ENCODE assay signal across 31 cellular contexts in genomic region chr17:41531993-41532392, GRCh38. TPM values are rescaled to one million over a fixed set of nuclear protein-coding genes. Genes with fewer than 3 reads are reported as not detected.
"Had no signal": no experiment of that assay in that cellular context is flagged by ENCODE, and none has a peak within 500 bp of the region (broad histone marks: within the 10 kb centered on the region; RNA-seq: fewer than 3 reads in every experiment).

No MANE protein-coding gene starts in this region.

- H3K9me3 Mint-ChIP-seq: dendritic cell treated with granulocyte-macrophage colony-stimulating factor and Interleukin-4, amounts not matched to agents 40 ng/mL and 50 ng/mL, for 4 days; endodermal cell; natural killer cell treated with Interleukin-12 subunit alpha and Interleukin-12 subunit beta and Interleukin-15 and Interleukin-18, amount 100 ng/mL, for 72 hours; neural crest cell; stimulated activated naive B cell treated with anti-CD40 and anti-IgM and Interleukin-4, amounts not matched to agents 10 μg/mL and 1 μg/mL and 100 μg/mL, for 72 hours; stimulated activated naive CD8-positive, alpha-beta T cell treated with anti-CD3 and anti-CD28 coated beads, Interleukin-15, Interleukin-2, amounts not matched to agents 100 ng/mL and 50 ng/mL, for 24 hours had no signal

- DNase-seq: colonic mucosa; effector CD8-positive, alpha-beta T cell; endodermal cell; foreskin fibroblast; gastrocnemius medialis; head of caudate nucleus; left ventricle myocardium superior; naive B cell; nucleus accumbens; ovary; psoas muscle; right cardiac atrium; spleen; stimulated activated CD4-positive, alpha-beta T cell treated with anti-CD3 and anti-CD28 coated beads, Interleukin-4, amount 100 ng/mL, for 4 hours; stimulated activated naive B cell treated with anti-CD40 and anti-IgM and Interleukin-4, amounts not matched to agents 10 μg/mL and 1 μg/mL and 100 μg/mL, for 72 hours; transverse colon had no signal

- H3K4me3 Mint-ChIP-seq: dendritic cell treated with granulocyte-macrophage colony-stimulating factor and Interleukin-4, amounts not matched to agents 40 ng/mL and 50 ng/mL, for 4 days; endodermal cell; naive B cell; natural killer cell treated with Interleukin-12 subunit alpha and Interleukin-12 subunit beta and Interleukin-15 and Interleukin-18, amount 100 ng/mL, for 72 hours; neural crest cell; stimulated activated naive B cell treated with anti-CD40 and anti-IgM and Interleukin-4, amounts not matched to agents 10 μg/mL and 1 μg/mL and 100 μg/mL, for 72 hours; stimulated activated naive CD8-positive, alpha-beta T cell treated with anti-CD3 and anti-CD28 coated beads, Interleukin-15, Interleukin-2, amounts not matched to agents 100 ng/mL and 50 ng/mL, for 24 hours had no signal

- H3K36me3 ChIP-seq: colonic mucosa, gastrocnemius medialis, ovary, spleen, transverse colon, vagina had no signal

- H3K9me3 ChIP-seq: colonic mucosa, gastrocnemius medialis, ovary, psoas muscle, spleen, transverse colon, vagina had no signal

- FAIRE-seq: keratinocyte had no signal

- ATAC-seq: esophagus mucosa; gastrocnemius medialis; left ventricle myocardium superior; natural killer cell treated with Interleukin-12 subunit alpha and Interleukin-12 subunit beta and Interleukin-15 and Interleukin-18, amount 100 ng/mL, for 72 hours; psoas muscle; right cardiac atrium; stimulated activated naive B cell treated with anti-CD40 and anti-IgM and Interleukin-4, amounts not matched to agents 10 μg/mL and 1 μg/mL and 100 μg/mL, for 72 hours had no signal

- H3K36me3 Mint-ChIP-seq: natural killer cell treated with Interleukin-12 subunit alpha and Interleukin-12 subunit beta and Interleukin-15 and Interleukin-18, amount 100 ng/mL, for 72 hours; stimulated activated naive B cell treated with anti-CD40 and anti-IgM and Interleukin-4, amounts not matched to agents 10 μg/mL and 1 μg/mL and 100 μg/mL, for 72 hours had no signal

- H3K4me3 ChIP-seq: colonic mucosa, gastrocnemius medialis, ovary, psoas muscle, skin epidermis, spleen, transverse colon, vagina had no signal

- H3K27ac ChIP-seq: colonic mucosa, epithelial cell of prostate, gastrocnemius medialis, ovary, psoas muscle, skin epidermis, spleen, transverse colon, vagina had no signal

- H3K27me3 ChIP-seq: ovary, vagina had no signal

- H3K27ac Mint-ChIP-seq: dendritic cell treated with granulocyte-macrophage colony-stimulating factor and Interleukin-4, amounts not matched to agents 40 ng/mL and 50 ng/mL, for 4 days; endodermal cell; naive B cell; natural killer cell treated with Interleukin-12 subunit alpha and Interleukin-12 subunit beta and Interleukin-15 and Interleukin-18, amount 100 ng/mL, for 72 hours; stimulated activated naive B cell treated with anti-CD40 and anti-IgM and Interleukin-4, amounts not matched to agents 10 μg/mL and 1 μg/mL and 100 μg/mL, for 72 hours; stimulated activated naive CD8-positive, alpha-beta T cell treated with anti-CD3 and anti-CD28 coated beads, Interleukin-15, Interleukin-2, amounts not matched to agents 100 ng/mL and 50 ng/mL, for 24 hours had no signal

RNA-seq across cellular contexts. Expression of gene KRT19, which starts 3.9 kb away (rescaled TPM):
- total RNA-seq: natural killer cell treated with Interleukin-12 subunit alpha and Interleukin-12 subunit beta and Interleukin-15 and Interleukin-18, amount 100 ng/mL, for 72 hours had no signal

RNA-seq across cellular contexts. Expression of gene KRT15, which starts 13.3 kb away (rescaled TPM):
- total RNA-seq: chondrocyte; gastrocnemius medialis; mononuclear cell; natural killer cell treated with Interleukin-12 subunit alpha and Interleukin-12 subunit beta and Interleukin-15 and Interleukin-18, amount 100 ng/mL, for 72 hours; neural crest cell; spleen had no signal
- polyA plus RNA-seq: right cardiac atrium had no signal

RNA-seq across cellular contexts. Expression of gene KRT13, which starts 26.6 kb away (rescaled TPM):
- total RNA-seq: chondrocyte; endodermal cell; gastrocnemius medialis; glomerular endothelial cell; left ventricle myocardium superior; lung microvascular endothelial cell; natural killer cell treated with Interleukin-12 subunit alpha and Interleukin-12 subunit beta and Interleukin-15 and Interleukin-18, amount 100 ng/mL, for 72 hours; neural crest cell; renal cortical epithelial cell; right cardiac atrium; spleen had no signal

RNA-seq across cellular contexts. Expression of gene KRT9, which starts 39.9 kb away (rescaled TPM):
- total RNA-seq: chondrocyte; colonic mucosa; endodermal cell; gastrocnemius medialis; glomerular endothelial cell; left ventricle myocardium superior; lung microvascular endothelial cell; natural killer cell treated with Interleukin-12 subunit alpha and Interleukin-12 subunit beta and Interleukin-15 and Interleukin-18, amount 100 ng/mL, for 72 hours; neural crest cell; ovary; psoas muscle; renal cortical epithelial cell; right cardiac atrium; spleen; transverse colon; ureter; vagina had no signal
- polyA plus RNA-seq: ovary, right cardiac atrium, spleen had no signal

RNA-seq across cellular contexts. Expression of gene KRT36, which starts 42.3 kb away (rescaled TPM):
- total RNA-seq: chondrocyte; colonic mucosa; endodermal cell; esophagus mucosa; gastrocnemius medialis; glomerular endothelial cell; left ventricle myocardium superior; lung microvascular endothelial cell; mononuclear cell; natural killer cell treated with Interleukin-12 subunit alpha and Interleukin-12 subunit beta and Interleukin-15 and Interleukin-18, amount 100 ng/mL, for 72 hours; neural crest cell; ovary; psoas muscle; renal cortical epithelial cell; right cardiac atrium; transverse colon; ureter; vagina had no signal
- polyA plus RNA-seq: keratinocyte, right cardiac atrium had no signal
